Comparison of ENCODE assay signal across 1 cellular context in genomic region chr6:30611856-30612194, GRCh38.
TF ChIP-seq lines count a peak whose summit lies in the region.

No MANE protein-coding gene starts in this region.

TF ChIP-seq in SK-N-SH treated with all-trans-retinoic acid at 6 μM for 48 hours, 23 proteins besides CTCF, POLR2A, EP300 and RAD21 (continued from another document):
- TF ChIP-seq ESRRG (CRISPR knock-in tag; IDR thresholded peaks at IDR 0.05): no peak
